1 cellular context compared by ENCODE assay signal in the genomic region with DNA sequence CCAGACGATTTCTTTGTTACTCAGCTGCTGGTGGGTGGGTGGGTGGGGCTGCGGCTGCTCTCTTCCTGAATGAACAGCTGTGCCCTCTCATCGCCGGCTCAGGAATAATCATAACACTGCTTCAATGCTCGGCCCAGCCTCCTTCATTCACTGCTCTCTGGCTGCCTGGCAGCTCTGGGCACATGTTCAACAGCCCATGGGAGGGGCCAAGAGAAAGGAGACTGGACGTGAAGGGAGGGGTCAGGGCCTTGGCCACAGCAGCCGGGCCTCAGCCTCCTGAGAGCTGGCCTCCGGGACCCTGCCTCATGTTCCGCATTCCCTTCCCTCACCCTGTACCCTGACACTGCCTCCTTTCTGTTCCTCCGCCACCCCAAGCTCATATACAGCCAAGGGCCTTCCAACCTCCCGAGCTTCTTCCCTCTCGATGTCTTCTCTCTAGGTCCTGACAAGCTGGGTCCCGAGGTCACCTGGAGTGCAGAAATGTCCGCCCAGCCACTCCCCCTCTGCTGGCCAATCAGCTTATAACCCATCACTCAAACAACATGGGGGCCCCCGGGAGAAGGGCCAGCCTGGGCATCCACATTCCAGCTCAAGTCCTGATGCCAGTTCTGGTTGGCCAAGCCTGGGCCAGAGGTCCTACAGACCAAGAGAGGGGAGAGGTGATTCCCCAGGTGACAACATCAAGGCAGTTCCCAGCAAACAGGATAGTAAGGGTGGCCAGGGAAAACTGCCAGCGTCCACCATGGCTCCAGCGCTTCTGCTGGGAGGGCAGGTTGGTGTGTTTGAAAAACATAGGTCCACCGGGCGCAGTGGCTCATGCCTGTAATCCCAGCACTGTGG.
TF ChIP-seq lines count a peak whose summit lies in the region.

No MANE protein-coding gene starts in this region.

TF ChIP-seq in SK-N-SH treated with all-trans-retinoic acid at 6 μM for 48 hours, 23 proteins besides CTCF, POLR2A, EP300 and RAD21 (continued from another document):
- TF ChIP-seq, protein P1, sequence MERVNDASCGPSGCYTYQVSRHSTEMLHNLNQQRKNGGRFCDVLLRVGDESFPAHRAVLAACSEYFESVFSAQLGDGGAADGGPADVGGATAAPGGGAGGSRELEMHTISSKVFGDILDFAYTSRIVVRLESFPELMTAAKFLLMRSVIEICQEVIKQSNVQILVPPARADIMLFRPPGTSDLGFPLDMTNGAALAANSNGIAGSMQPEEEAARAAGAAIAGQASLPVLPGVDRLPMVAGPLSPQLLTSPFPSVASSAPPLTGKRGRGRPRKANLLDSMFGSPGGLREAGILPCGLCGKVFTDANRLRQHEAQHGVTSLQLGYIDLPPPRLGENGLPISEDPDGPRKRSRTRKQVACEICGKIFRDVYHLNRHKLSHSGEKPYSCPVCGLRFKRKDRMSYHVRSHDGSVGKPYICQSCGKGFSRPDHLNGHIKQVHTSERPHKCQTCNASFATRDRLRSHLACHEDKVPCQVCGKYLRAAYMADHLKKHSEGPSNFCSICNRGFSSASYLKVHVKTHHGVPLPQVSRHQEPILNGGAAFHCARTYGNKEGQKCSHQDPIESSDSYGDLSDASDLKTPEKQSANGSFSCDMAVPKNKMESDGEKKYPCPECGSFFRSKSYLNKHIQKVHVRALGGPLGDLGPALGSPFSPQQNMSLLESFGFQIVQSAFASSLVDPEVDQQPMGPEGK (CRISPR knock-in tag; IDR thresholded peaks at IDR 0.05; ENCODE audit: borderline replicate concordance) = no peak
- no peak for TF ChIP-seq ZFP30 (CRISPR knock-in tag; IDR thresholded peaks at IDR 0.05)
- no peak for TF ChIP-seq BACH2 (CRISPR knock-in tag; IDR thresholded peaks at IDR 0.05; ENCODE audit: borderline replicate concordance)
- TF ChIP-seq, protein P2, sequence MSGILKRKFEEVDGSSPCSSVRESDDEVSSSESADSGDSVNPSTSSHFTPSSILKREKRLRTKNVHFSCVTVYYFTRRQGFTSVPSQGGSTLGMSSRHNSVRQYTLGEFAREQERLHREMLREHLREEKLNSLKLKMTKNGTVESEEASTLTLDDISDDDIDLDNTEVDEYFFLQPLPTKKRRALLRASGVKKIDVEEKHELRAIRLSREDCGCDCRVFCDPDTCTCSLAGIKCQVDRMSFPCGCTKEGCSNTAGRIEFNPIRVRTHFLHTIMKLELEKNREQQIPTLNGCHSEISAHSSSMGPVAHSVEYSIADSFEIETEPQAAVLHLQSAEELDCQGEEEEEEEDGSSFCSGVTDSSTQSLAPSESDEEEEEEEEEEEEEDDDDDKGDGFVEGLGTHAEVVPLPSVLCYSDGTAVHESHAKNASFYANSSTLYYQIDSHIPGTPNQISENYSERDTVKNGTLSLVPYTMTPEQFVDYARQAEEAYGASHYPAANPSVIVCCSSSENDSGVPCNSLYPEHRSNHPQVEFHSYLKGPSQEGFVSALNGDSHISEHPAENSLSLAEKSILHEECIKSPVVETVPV (CRISPR knock-in tag; IDR thresholded peaks at IDR 0.05) = no peak
- TF ChIP-seq ZFP3 (CRISPR knock-in tag; IDR thresholded peaks at IDR 0.05) = no peak
- no peak for TF ChIP-seq OSR1 (CRISPR knock-in tag; IDR thresholded peaks at IDR 0.05)
- no peak for TF ChIP-seq ZNF70 (CRISPR knock-in tag; IDR thresholded peaks at IDR 0.05)
- TF ChIP-seq ESRRG (CRISPR knock-in tag; IDR thresholded peaks at IDR 0.05) = no peak
- no peak for TF ChIP-seq ISL1 (CRISPR knock-in tag; IDR thresholded peaks at IDR 0.05)
